Comparison of ENCODE assay signal across 11 cellular contexts in genomic region chr13:88979465-88980180, GRCh38.
DNase-seq lines count a peak whose midpoint lies in the region; ATAC-seq and TF ChIP-seq lines count a peak whose summit lies in the region.
"Had no signal": no experiment of that assay in that cellular context is flagged by ENCODE, and none has a peak within 500 bp of the region (broad histone marks: within the 10 kb centered on the region; RNA-seq: fewer than 3 reads in every experiment).

No MANE protein-coding gene starts in this region.

- H3K36me3 ChIP-seq in right atrium auricular region (no peaks in the 10 kb centered on the region), heart right ventricle (no peaks in the 10 kb centered on the region), upper lobe of right lung (no peaks in the 10 kb centered on the region), mucosa of descending colon (ENCODE audit: low read depth) (no peaks in the 10 kb centered on the region)

- H3K4me1 ChIP-seq in right atrium auricular region (no peaks in the 10 kb centered on the region), heart right ventricle (peaks cover 0 to 7% (median 0%) of the 10 kb centered on the region in 9 donors), upper lobe of right lung (no peaks in the 10 kb centered on the region), mucosa of descending colon (ENCODE audit: low read depth) (no peaks in the 10 kb centered on the region)

- H3K27me3 Mint-ChIP-seq in Calu3 (ENCODE audit: unreplicated experiment): no peaks in the 10 kb centered on the region
- H3K27me3 Mint-ChIP-seq: CD4-positive, alpha-beta memory T cell had no signal

- intact Hi-C loops in Right ventricle myocardium inferior (cut with DNase I) (no loop called here), heart right ventricle (cut with DNase I) (no loop called here), upper lobe of right lung (cut with DNase I) (no loop called here), Calu3 (cut with micrococcal nuclease; ENCODE audit: unreplicated experiment) (no loop called here), mucosa of descending colon (cut with DNase I, micrococcal nuclease) (no loop called here)

- ATAC-seq in Right ventricle myocardium inferior (peak; percentile 94), heart right ventricle (peak; percentile 82 to 99 (median 92)), upper lobe of right lung (peak; percentile 70), GM19397 (IDR thresholded peaks at IDR 0.05; ENCODE audit: unreplicated experiment) (no peak), mucosa of descending colon (no peak)

- WGBS in heart right ventricle, 2 donors: 23 to 26% methylated on average over 7 of the region's 7 CpGs

- H3K4me3 Mint-ChIP-seq in Calu3 (ENCODE audit: low read depth, unreplicated experiment): no peak overlapping the region
- H3K4me3 Mint-ChIP-seq: CD4-positive, alpha-beta memory T cell had no signal

- TF ChIP-seq CTCF in right atrium auricular region (IDR thresholded peaks at IDR 0.05) (peak in 1 of 2 donors; percentile 44), heart right ventricle (IDR thresholded peaks at IDR 0.05) (peak in 7 of 9 donors; percentile 21 to 48 (median 41)), upper lobe of right lung (IDR thresholded peaks at IDR 0.05) (no peak), Calu3 (IDR thresholded peaks at IDR 0.05; ENCODE audit: unreplicated experiment) (no peak), mucosa of descending colon (IDR thresholded peaks at IDR 0.05) (no peak)

- no TSS peak for BruUV-seq in Calu3 (replicated peaks; lab: Mats Ljungman, UMichigan)

- no peak overlapping the region for H3K27ac Mint-ChIP-seq in Calu3 (ENCODE audit: unreplicated experiment)
- H3K27ac Mint-ChIP-seq: CD4-positive, alpha-beta memory T cell had no signal

- H3K9me3 Mint-ChIP-seq in Calu3 (ENCODE audit: low read depth, unreplicated experiment): no peaks in the 10 kb centered on the region

- CTCF ChIA-PET in Calu3 (lab: Charles Lee): no interaction called here

- DNase-seq in Right ventricle myocardium inferior (ENCODE audit: missing footprints) (no peak), right atrium auricular region (ENCODE audit: low spot score) (no peak), NAMALWA (ENCODE audit: low spot score) (peak; percentile 33), heart right ventricle (peak in 1 of 2 donors; percentile 21), upper lobe of right lung (no peak), Calu3 (no peak), mucosa of descending colon (no peak)
- DNase-seq: stimulated activated CD4-positive, alpha-beta T cell treated with anti-CD3 and anti-CD28 coated beads, Interleukin-4, amount 100 ng/mL, for 1 hour had no signal

- H3K4me3 ChIP-seq in right atrium auricular region (no peak overlapping the region), heart right ventricle (no peak overlapping the region), upper lobe of right lung (no peak overlapping the region), mucosa of descending colon (no peak overlapping the region)
- H3K4me3 ChIP-seq: lung had no signal

- H3K27me3 ChIP-seq in right atrium auricular region (no peaks in the 10 kb centered on the region), heart right ventricle (no peaks in the 10 kb centered on the region), upper lobe of right lung (no peaks in the 10 kb centered on the region)

- H3K9me3 ChIP-seq in right atrium auricular region: no peaks in the 10 kb centered on the region
- no peaks in the 10 kb centered on the region for H3K9me3 ChIP-seq in heart right ventricle
- H3K9me3 ChIP-seq in upper lobe of right lung: no peaks in the 10 kb centered on the region
- no peaks in the 10 kb centered on the region for H3K9me3 ChIP-seq in mucosa of descending colon

- no peaks in the 10 kb centered on the region for H3K36me3 Mint-ChIP-seq in Calu3 (ENCODE audit: insufficient read depth, unreplicated experiment)
- H3K36me3 Mint-ChIP-seq: CD4-positive, alpha-beta memory T cell had no signal

- H3K27ac ChIP-seq in right atrium auricular region: no peak overlapping the region
- no peak overlapping the region for H3K27ac ChIP-seq in heart right ventricle
- H3K27ac ChIP-seq in upper lobe of right lung: no peak overlapping the region

- H3K4me1 Mint-ChIP-seq in Calu3 (ENCODE audit: low read depth, unreplicated experiment): no peaks in the 10 kb centered on the region
- H3K4me1 Mint-ChIP-seq: CD4-positive, alpha-beta memory T cell had no signal

Comparison
In these comparisons a context has a peak if more than half of its experiments do, and no peak if none do; other contexts are left out.
1. ATAC-seq: peak in Right ventricle myocardium inferior (single experiment), heart right ventricle (8 of 8) and upper lobe of right lung (single experiment); none in GM19397 (single experiment) and mucosa of descending colon (single experiment).
2. CTCF ChIP-seq: peak in heart right ventricle (7 of 9); none in upper lobe of right lung (single experiment), Calu3 (single experiment) and mucosa of descending colon (single experiment).